ENCODE assay signal across 24 cellular contexts in the genomic region with DNA sequence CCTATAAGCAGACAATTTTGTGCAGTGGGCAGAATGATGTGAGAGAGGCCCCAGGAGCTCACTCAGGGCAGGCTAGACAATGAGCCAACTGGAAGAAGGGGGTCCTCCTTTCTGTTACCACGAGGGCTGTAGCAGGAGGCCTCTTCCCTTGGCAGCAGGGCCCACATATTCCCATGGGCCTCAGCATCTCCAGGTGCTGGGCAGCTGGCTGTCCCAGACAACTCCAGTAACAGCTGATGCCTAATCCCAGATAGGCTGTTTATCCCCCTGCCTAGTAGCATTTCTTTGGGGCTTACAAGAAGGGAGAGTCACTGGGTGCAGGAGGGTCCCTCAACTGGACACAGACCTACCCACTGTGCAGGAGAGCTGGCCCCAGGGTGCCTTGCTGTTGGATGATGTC.
"Had no signal": no experiment of that assay in that cellular context is flagged by ENCODE, and none has a peak within 500 bp of the region (broad histone marks: within the 10 kb centered on the region; RNA-seq: fewer than 3 reads in every experiment).

No MANE protein-coding gene starts in this region.

- DNase-seq: activated CD4-positive, alpha-beta memory T cell treated with anti-CD3 and anti-CD28 coated beads, Interleukin-2, amount 10 ng/mL, durations not matched to agents 7 days and 5 days; activated CD4-positive, alpha-beta T cell treated with anti-CD3 and anti-CD28 coated beads, Interleukin-2, amount 10 ng/mL, durations not matched to agents 7 days and 5 days; activated CD4-positive, CD25-positive, alpha-beta regulatory T cell treated with anti-CD3 and anti-CD28 coated beads, Interleukin-2, amount 50 U/mL, for 72 hours; activated CD8-positive, alpha-beta memory T cell treated with anti-CD3 and anti-CD28 coated beads, Interleukin-2, amount 50 U/mL, for 48 hours; activated gamma-delta T cell treated with Interleukin-2 at 50 U/mL for 16 hours; activated T-cell treated with anti-CD3 and anti-CD28 coated beads, Interleukin-2, amount 50 U/mL, for 24 hours; central memory CD4-positive, alpha-beta T cell; foreskin melanocyte; islet precursor cell; left ventricle myocardium inferior; mucosa of descending colon; right lobe of liver; stimulated activated CD4-positive, alpha-beta T cell treated with anti-CD3 and anti-CD28 coated beads, Interleukin-12 subunit alpha, Interleukin-12 subunit beta, amount 100 ng/mL, for 4 hours; stimulated activated CD4-positive, alpha-beta T cell treated with anti-CD3 and anti-CD28 coated beads, Interleukin-4, amount 100 ng/mL, for 1 hour; stimulated activated naive CD8-positive, alpha-beta T cell treated with anti-CD3 and anti-CD28 coated beads, Interleukin-15, Interleukin-2, amounts not matched to agents 100 U/mL and 50 U/mL, for 24 hours; T1000; testis; transverse colon had no signal

- H3K4me1 ChIP-seq: breast epithelium, esophagus muscularis mucosa, left ventricle myocardium inferior, right lobe of liver, testis, transverse colon had no signal

- H3K4me3 ChIP-seq: breast epithelium, esophagus muscularis mucosa, left ventricle myocardium inferior, lung, mucosa of descending colon, right lobe of liver, skin epidermis, testis, transverse colon had no signal

- H3K36me3 ChIP-seq: breast epithelium, esophagus muscularis mucosa, left ventricle myocardium inferior, right lobe of liver, transverse colon had no signal

- H3K27ac ChIP-seq: breast epithelium, esophagus muscularis mucosa, left ventricle myocardium inferior, right lobe of liver, skin epidermis, testis, transverse colon had no signal

- H3K27me3 ChIP-seq: esophagus muscularis mucosa, right lobe of liver, testis, transverse colon had no signal

- ATAC-seq: activated T-helper 17 cell treated with anti-CD3 and anti-CD28 coated beads, Interleukin-2, amount 50 U/mL, for 72 hours; mucosa of descending colon; natural killer cell treated with Interleukin-12 subunit alpha and Interleukin-12 subunit beta and Interleukin-15 and Interleukin-18, amount 100 ng/mL, for 72 hours; stimulated activated naive CD8-positive, alpha-beta T cell treated with anti-CD3 and anti-CD28 coated beads, Interleukin-15, Interleukin-2, amounts not matched to agents 100 U/mL and 50 U/mL, for 24 hours had no signal
